In the genomic region with DNA sequence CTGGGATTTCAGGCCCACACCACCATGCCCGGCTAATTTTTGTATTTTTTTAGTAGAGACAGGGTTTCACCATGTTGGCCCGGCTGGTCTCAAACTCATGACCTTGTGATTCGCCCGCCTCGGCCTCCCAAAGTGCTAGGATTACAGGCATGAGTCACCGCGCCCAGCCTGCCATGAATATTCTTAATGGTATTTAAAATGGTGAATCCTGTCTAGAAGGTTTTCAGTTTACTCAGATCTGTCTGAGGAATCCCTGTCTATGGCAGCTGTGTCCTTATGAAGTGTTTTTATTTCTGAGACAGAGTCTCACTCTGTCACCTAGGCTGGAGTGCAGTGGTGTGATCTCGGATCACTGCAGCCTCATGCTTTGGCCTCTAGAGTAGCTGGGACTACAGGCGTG, we compare ENCODE assay signal across 2 cellular contexts. TPM values are rescaled to one million over a fixed set of nuclear protein-coding genes. Genes with fewer than 3 reads are reported as not detected.
"Had no signal": no experiment of that assay in that cellular context is flagged by ENCODE, and none has a peak within 500 bp of the region (broad histone marks: within the 10 kb centered on the region; RNA-seq: fewer than 3 reads in every experiment).

No MANE protein-coding gene starts in this region.

RNA-seq across cellular contexts. Expression of a gene that starts 55.9 kb away (rescaled TPM):
- total RNA-seq: dermis blood vessel endothelial cell, pulmonary artery endothelial cell had no signal
